In genomic region chr18:80257579-80258543, GRCh38 we compare ENCODE assay signal across 8 cellular contexts. TPM values are rescaled to one million over a fixed set of nuclear protein-coding genes. Genes with fewer than 3 reads are reported as not detected.
DNase-seq lines count a peak whose midpoint lies in the region; ATAC-seq and TF ChIP-seq lines count a peak whose summit lies in the region.
"Not testable (repeated sequence)": the region's sequence is repeated elsewhere in the genome, so short reads cannot be mapped to it uniquely, and the experiment has no call there.

No MANE protein-coding gene starts in this region.

- H3K9me3 ChIP-seq in colonic mucosa: not testable (repeated sequence)

- not testable (repeated sequence) for H3K4me3 ChIP-seq in AG09309 (ENCODE audit: control insufficient read depth, low read depth, low read length); colonic mucosa

- H3K27ac ChIP-seq in colonic mucosa: not testable (repeated sequence)

- not testable (repeated sequence) for ATAC-seq in omental fat pad (ENCODE audit: low FRiP score)

- H3K27me3 ChIP-seq in colonic mucosa: not testable (repeated sequence)

- not testable (repeated sequence) for H3K9ac ChIP-seq in colonic mucosa (ENCODE audit: low read depth in 2 of 2, low read length in 2 of 2)

- intact Hi-C loops in colonic mucosa (cut with DNase I): not testable (repeated sequence)

- H3K4me1 ChIP-seq in colonic mucosa: not testable (repeated sequence)

- H3K36me3 ChIP-seq in colonic mucosa: not testable (repeated sequence)

- DNase-seq in AG09309 (ENCODE audit: low read depth): not testable (repeated sequence)
- peak; percentile 44 for DNase-seq in GM19240 (ENCODE audit: insufficient read length, low spot score)
- DNase-seq in RKO (ENCODE audit: low spot score): peak; percentile 81
- DNase-seq in activated T-cell treated with anti-CD3 and anti-CD28 coated beads for 24 hours (ENCODE audit: low read depth): peak; percentile 38
- peak; percentile 67 for DNase-seq in colonic mucosa
- peak; percentile 35 for DNase-seq in hepatic stellate cell (ENCODE audit: low spot score)
- peak; percentile 49 for DNase-seq in omental fat pad (ENCODE audit: low spot score)
- peak; percentile 32 for DNase-seq in stimulated activated CD8-positive, alpha-beta memory T cell treated with anti-CD3 and anti-CD28 coated beads, Interleukin-12 subunit alpha, Interleukin-12 subunit beta, amount 100 ng/mL, for 4 hours (ENCODE audit: low read depth)

- TF ChIP-seq CTCF in AG09309 (IDR thresholded peaks at IDR 0.05; ENCODE audit: control insufficient read depth, insufficient read depth, low read depth, low read length, missing control alignments) (peak; percentile 85), colonic mucosa (IDR thresholded peaks at IDR 0.05) (peak; percentile 79), omental fat pad (IDR thresholded peaks at IDR 0.05) (peak in 1 of 3 donors; percentile 63)

RNA-seq across cellular contexts. Expression of gene PARD6G, which starts 10.5 kb away (rescaled TPM):
- total RNA-seq in colonic mucosa (1 to 10 TPM; 1.0 to 1.2 TPM), omental fat pad (1 to 10 TPM; 2.1 to 8.5 (median 3.4) TPM)
